In genomic region chr1:230351516-230351915, GRCh38 we compare ENCODE assay signal across 28 cellular contexts.
"Had no signal": no experiment of that assay in that cellular context is flagged by ENCODE, and none has a peak within 500 bp of the region (broad histone marks: within the 10 kb centered on the region; RNA-seq: fewer than 3 reads in every experiment).

No MANE protein-coding gene starts in this region.

- DNase-seq: activated CD4-positive, alpha-beta memory T cell treated with anti-CD3 and anti-CD28 coated beads, Interleukin-2, amount 10 ng/mL, durations not matched to agents 7 days and 5 days; activated CD4-positive, alpha-beta T cell treated with anti-CD3 and anti-CD28 coated beads for 1 hour; activated CD4-positive, alpha-beta T cell treated with anti-CD3 and anti-CD28 coated beads for 4 hours; activated CD4-positive, alpha-beta T cell treated with anti-CD3 and anti-CD28 coated beads, Interleukin-2, amount 10 ng/mL, durations not matched to agents 7 days and 5 days; activated CD4-positive, alpha-beta T cell treated with anti-CD3 and anti-CD28 coated beads, Interleukin-2, amount 50 U/mL, for 4 hours; activated CD8-positive, alpha-beta memory T cell treated with anti-CD3 and anti-CD28 coated beads for 24 hours; activated effector memory CD4-positive, alpha-beta T cell treated with Interleukin-2 at 50 U/mL for 16 hours; activated gamma-delta T cell treated with Interleukin-2 at 50 U/mL for 16 hours; activated naive CD4-positive, alpha-beta T cell treated with anti-CD3 and anti-CD28 coated beads, Interleukin-2, amount 50 U/mL, for 16 hours; activated naive CD4-positive, alpha-beta T cell treated with Interleukin-2 at 50 U/mL for 16 hours; activated T-cell treated with anti-CD3 and anti-CD28 coated beads, Interleukin-2, amount 50 U/mL, for 4 hours; amniotic stem cell; anterior cingulate cortex; brain microvascular endothelial cell; dorsolateral prefrontal cortex; effector memory CD4-positive, alpha-beta T cell; endodermal cell; erythroblast; foreskin melanocyte; T-helper 1 cell; T-helper 17 cell; T1000 had no signal

- H3K9me3 ChIP-seq: esophagus muscularis mucosa, gastroesophageal sphincter had no signal

- H3K27ac ChIP-seq: brain microvascular endothelial cell, coronary artery, esophagus muscularis mucosa, gastroesophageal sphincter had no signal

- H3K27me3 ChIP-seq: brain microvascular endothelial cell, dorsolateral prefrontal cortex, esophagus muscularis mucosa, gastroesophageal sphincter had no signal

- H3K4me3 ChIP-seq: coronary artery, dorsolateral prefrontal cortex, esophagus muscularis mucosa, gastroesophageal sphincter had no signal

- FAIRE-seq: astrocyte, bronchial epithelial cell had no signal

- H3K36me3 ChIP-seq: brain microvascular endothelial cell, esophagus muscularis mucosa, gastroesophageal sphincter had no signal

- ATAC-seq: activated T-cell treated with anti-CD3 and anti-CD28 coated beads, Interleukin-2, amount 50 U/mL, for 4 hours; activated T-helper 17 cell treated with anti-CD3 and anti-CD28 coated beads, Interleukin-2, amount 50 U/mL, for 72 hours; gastroesophageal sphincter; T-helper 17 cell had no signal
